ENCODE assay signal across 14 cellular contexts in the genomic region with DNA sequence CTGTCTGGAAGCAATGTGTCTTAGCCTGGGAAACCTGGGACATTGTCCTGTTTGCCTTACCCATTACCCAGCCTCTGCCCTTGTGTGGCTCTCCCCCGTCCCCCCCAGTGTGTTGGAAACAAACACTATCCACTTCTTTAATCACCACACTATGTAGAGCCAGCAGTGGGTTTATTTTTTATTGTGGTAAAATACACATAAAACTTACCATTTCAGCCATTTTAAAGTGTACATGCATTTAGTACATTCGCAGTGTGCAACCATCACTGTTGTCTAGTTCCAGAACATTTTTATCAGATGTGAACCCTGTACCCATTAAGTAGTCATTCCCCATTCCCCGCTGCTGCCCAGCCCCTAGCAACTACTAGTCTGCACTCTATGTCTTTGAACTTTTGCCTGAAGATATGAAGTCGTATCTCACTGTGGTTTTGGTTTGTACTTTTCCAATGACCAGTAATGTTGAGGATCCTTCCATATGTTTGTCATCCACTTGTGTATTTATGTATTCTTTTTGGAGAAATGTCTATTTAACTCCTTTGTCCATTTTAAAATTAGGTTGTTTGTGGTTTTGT. TPM values are rescaled to one million over a fixed set of nuclear protein-coding genes. Genes with fewer than 3 reads are reported as not detected.
A peak's percentile ranks its signal among the peaks of the same experiment; 100 is the strongest.
DNase-seq lines count a peak whose midpoint lies in the region; ATAC-seq and TF ChIP-seq lines count a peak whose summit lies in the region.
"Had no signal": no experiment of that assay in that cellular context is flagged by ENCODE, and none has a peak within 500 bp of the region (broad histone marks: within the 10 kb centered on the region; RNA-seq: fewer than 3 reads in every experiment).

No MANE protein-coding gene starts in this region.

- H3K4me2 ChIP-seq in HCT116 (ENCODE audit: low read length) (no peak overlapping the region), SK-N-SH (no peak overlapping the region)

- ATAC-seq in HCT116, result no peak
- no peak for ATAC-seq in natural killer cell
- ATAC-seq in GM18511 (IDR thresholded peaks at IDR 0.05; ENCODE audit: unreplicated experiment), result no peak
- no peak for ATAC-seq in HG02852 (IDR thresholded peaks at IDR 0.05; ENCODE audit: unreplicated experiment)

- H3K4me1 ChIP-seq in HCT116 (ENCODE audit: control insufficient read depth in 1 of 2, insufficient read depth in 2 of 2, low read length in 2 of 2) (peaks cover 14 to 25% of the 10 kb centered on the region in 2 experiments), SK-N-SH (ENCODE audit: control insufficient read depth in 1 of 2, insufficient read depth in 2 of 2, low read depth in 1 of 2, low read length in 1 of 2) (peaks cover 7 to 40% of the 10 kb centered on the region in 2 experiments)

- 0 out of 2 replicates have a peak, but pooled peaks cover 3% of the 10 kb centered on the region for H3K9me2 ChIP-seq in HCT116 (ENCODE audit: insufficient read depth)
- no peaks in the 10 kb centered on the region for H3K9me2 ChIP-seq in SK-N-SH

- CTCF ChIA-PET in HCT116 (lab: Charles Lee), result no interaction called here
- CTCF ChIA-PET in SK-N-SH (lab: Yijun Ruan, JAX), result no interaction called here

- intact Hi-C loops in HCT116 (cut with micrococcal nuclease), result no loop called here
- intact Hi-C loops in natural killer cell (cut with micrococcal nuclease), result no loop called here

- H3K9me3 Mint-ChIP-seq in natural killer cell, result no peaks in the 10 kb centered on the region
- H3K9me3 Mint-ChIP-seq: CD8-positive, alpha-beta memory T cell had no signal

- DNase-seq in HCT116 (ENCODE audit: low read depth, low spot score) (no peak), SK-N-SH (no peak), choroid plexus epithelial cell (ENCODE audit: low read depth) (peak; percentile 9), natural killer cell (no peak), globus pallidus (ENCODE audit: low spot score) (no peak)
- DNase-seq: CD8-positive, alpha-beta memory T cell; DMS 273 treated with DMSO at 0.1 percent for 48 hours; Karpas-422; NCI-H1417; NCI-H1930; NCI-H2171 had no signal

- H3K27me3 Mint-ChIP-seq in natural killer cell (ENCODE audit: low read depth in 2 of 2), result no peaks in the 10 kb centered on the region
- H3K27me3 Mint-ChIP-seq: B cell; CD8-positive, alpha-beta memory T cell had no signal

- no peak for TF ChIP-seq POLR2A in HCT116 (IDR thresholded peaks at IDR 0.05; ENCODE audit: borderline replicate concordance, extremely low read depth, insufficient read depth, insufficient read length)

- no peaks in the 10 kb centered on the region for H4K20me1 ChIP-seq in HCT116 (ENCODE audit: insufficient read depth)
- no peaks in the 10 kb centered on the region for H4K20me1 ChIP-seq in SK-N-SH (ENCODE audit: insufficient read depth)

- peaks cover 11 to 26% of the 10 kb centered on the region in 2 donors for H3K4me1 Mint-ChIP-seq in natural killer cell

- H3K27ac ChIP-seq in HCT116 (ENCODE audit: low read depth, low read length) (no peak overlapping the region), SK-N-SH (ENCODE audit: low read depth in 2 of 2, low read length in 1 of 2) (peak overlapping the region; percentile 69 to 76; a peak in 3 of 4 replicates)

- TF ChIP-seq CTCF in HCT116 (IDR thresholded peaks at IDR 0.05 in 2 of 3, conservative IDR thresholded peaks at IDR 0.05 in 1 of 3; ENCODE audit: borderline replicate concordance in 1 of 3, insufficient read depth in 1 of 3, low read depth in 2 of 3, low read length in 2 of 3) (no peak), SK-N-SH (IDR thresholded peaks at IDR 0.05) (no peak), choroid plexus epithelial cell (conservative IDR thresholded peaks at IDR 0.05; ENCODE audit: low read depth, low read length) (no peak), natural killer cell (IDR thresholded peaks at IDR 0.05) (no peak)

- H2AFZ ChIP-seq in HCT116 (ENCODE audit: low read depth, low read length, poor library complexity, severe bottlenecking), result peak overlapping the region; percentile 22
- H2AFZ ChIP-seq in SK-N-SH (ENCODE audit: low read depth), result 0 out of 2 replicates have a peak overlapping the region, but pooled peaks have one; percentile 3

- no peak for TF ChIP-seq RAD21 in HCT116 (IDR thresholded peaks at IDR 0.05; ENCODE audit: low read depth)
- no peak for TF ChIP-seq RAD21 in SK-N-SH (IDR thresholded peaks at IDR 0.05; ENCODE audit: low read length)

- H3K4me3 ChIP-seq in HCT116 (replicated peaks in 1 of 2; ENCODE audit: low read depth in 1 of 2, low read length in 2 of 2), result no peak overlapping the region
- H3K4me3 ChIP-seq in SK-N-SH (ENCODE audit: low read depth in 2 of 2, low read length in 1 of 2), result no peak overlapping the region
- no peak overlapping the region for H3K4me3 ChIP-seq in choroid plexus epithelial cell (ENCODE audit: low read depth, low read length)

- no peak overlapping the region for H3K4me3 Mint-ChIP-seq in natural killer cell
- H3K4me3 Mint-ChIP-seq: B cell; CD8-positive, alpha-beta memory T cell had no signal

- H3K36me3 ChIP-seq in HCT116 (ENCODE audit: control insufficient read depth in 1 of 2, insufficient read depth in 2 of 2, low read length in 2 of 2) (no peaks in the 10 kb centered on the region), SK-N-SH (replicated peaks in 1 of 2; ENCODE audit: control insufficient read depth in 1 of 2, insufficient read depth in 2 of 2, low read length in 1 of 2) (no peaks in the 10 kb centered on the region)

- H3K27ac Mint-ChIP-seq in natural killer cell, result peak overlapping the region; percentile 8 to 52
- H3K27ac Mint-ChIP-seq: B cell had no signal

- H3K27me3 ChIP-seq in HCT116 (ENCODE audit: insufficient read depth, low read length) (no peaks in the 10 kb centered on the region), SK-N-SH (ENCODE audit: insufficient read depth) (no peaks in the 10 kb centered on the region)

- RAD21 ChIA-PET in HCT116 (lab: Charles Lee; ENCODE audit: low non-redundant PET in 1 of 2, low total read pairs in 2 of 2, uncharacterized antibody in 2 of 2, unreplicated experiment in 2 of 2), result no interaction called here

- H3K36me3 Mint-ChIP-seq in natural killer cell, result peaks cover 30% of the 10 kb centered on the region

- BruUV-seq in HCT116 (replicated peaks; lab: Mats Ljungman, UMichigan), result no TSS peak

- H3F3A ChIP-seq in SK-N-SH (replicated peaks; ENCODE audit: insufficient read depth), result peaks cover 24% of the 10 kb centered on the region

- POLR2A ChIA-PET in HCT116 (lab: Charles Lee) (no interaction called here), SK-N-SH (lab: Yijun Ruan, JAX) (no interaction called here)

- H3K9me3 ChIP-seq in HCT116 (ENCODE audit: control insufficient read depth in 1 of 2, insufficient read depth in 1 of 2, low read depth in 1 of 2, low read length in 2 of 2), result no peaks in the 10 kb centered on the region
- H3K9me3 ChIP-seq in SK-N-SH, result no peaks in the 10 kb centered on the region

- H3K9ac ChIP-seq in HCT116 (ENCODE audit: low read length) (no peak overlapping the region), SK-N-SH (no peak overlapping the region)

- no peak; a peak in 1 of 4 replicates for TF ChIP-seq EP300 in SK-N-SH (IDR thresholded peaks at IDR 0.05; ENCODE audit: borderline replicate concordance in 1 of 2, low read depth in 1 of 2, low read length in 1 of 2)

- H3K79me2 ChIP-seq in HCT116 (ENCODE audit: insufficient read depth, low read length) (no peaks in the 10 kb centered on the region), SK-N-SH (ENCODE audit: insufficient read depth) (no peaks in the 10 kb centered on the region)

- 71% methylated on average over 4 of the region's 4 CpGs for WGBS in SK-N-SH (ENCODE audit: low lambda C conversion rate)

TF ChIP-seq in HCT116, 20 proteins besides CTCF, POLR2A, EP300 and RAD21 (continues in another document):
- no peak for TF ChIP-seq TCF7L2 (IDR thresholded peaks at IDR 0.05; ENCODE audit: borderline replicate concordance, extremely low read depth, insufficient read depth, insufficient read length)
- TF ChIP-seq, protein P1, sequence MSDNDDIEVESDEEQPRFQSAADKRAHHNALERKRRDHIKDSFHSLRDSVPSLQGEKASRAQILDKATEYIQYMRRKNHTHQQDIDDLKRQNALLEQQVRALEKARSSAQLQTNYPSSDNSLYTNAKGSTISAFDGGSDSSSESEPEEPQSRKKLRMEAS (IDR thresholded peaks at IDR 0.05), result no peak
- TF ChIP-seq EZH2phosphoT487 (IDR thresholded peaks at IDR 0.05; ENCODE audit: borderline replicate concordance), result no peak
- no peak for TF ChIP-seq JUND (IDR thresholded peaks at IDR 0.05)
- TF ChIP-seq ATF3 (IDR thresholded peaks at IDR 0.05), result no peak
- TF ChIP-seq ZFX (IDR thresholded peaks at IDR 0.05), result no peak

TF ChIP-seq in SK-N-SH, 30 proteins besides CTCF, POLR2A, EP300 and RAD21:
- no peak for TF ChIP-seq NRF1 (IDR thresholded peaks at IDR 0.05; ENCODE audit: low read depth, low read length)
- TF ChIP-seq, protein P1 (IDR thresholded peaks at IDR 0.05; ENCODE audit: low read depth), result no peak
- no peak for TF ChIP-seq CHD2 (IDR thresholded peaks at IDR 0.05; ENCODE audit: low read length, partially characterized antibody)
- TF ChIP-seq EZH2phosphoT487 (IDR thresholded peaks at IDR 0.05; ENCODE audit: borderline replicate concordance, low read depth), result no peak

RNA-seq across cellular contexts. Expression of gene F2R, which starts 30.2 kb away (rescaled TPM):
- total RNA-seq in HCT116 (2021; ENCODE audit: unreplicated experiment) (16.6 TPM), natural killer cell (10 to 100 TPM; 43.2 to 53.9 (median 50.1) TPM)
- polyA plus RNA-seq in HCT116 (2012), result 14.1 and 18.5 TPM in 2 replicates
- 212 and 301 TPM in 2 replicates for polyA plus RNA-seq in SK-N-SH (2012; rRNA removed)
- 237 and 260 TPM in 2 replicates for polyA plus RNA-seq in SK-N-SH (2012; cell fraction: cytosol; rRNA removed)
- 68.3 and 126 TPM in 2 replicates for polyA plus RNA-seq in SK-N-SH (2012; cell fraction: nucleus; rRNA removed)
